11 cellular contexts compared by ENCODE assay signal in genomic region chr4:23305026-23305425, GRCh38.
A peak's percentile ranks its signal among the peaks of the same experiment; 100 is the strongest.
DNase-seq lines count a peak whose midpoint lies in the region; ATAC-seq and TF ChIP-seq lines count a peak whose summit lies in the region.
"Had no signal": no experiment of that assay in that cellular context is flagged by ENCODE, and none has a peak within 500 bp of the region (broad histone marks: within the 10 kb centered on the region; RNA-seq: fewer than 3 reads in every experiment).

No MANE protein-coding gene starts in this region.

- POLR2A ChIA-PET in OCI-LY7 (lab: Charles Lee): interaction anchor here (0.7 to 2.9 kb wide), 4 partner anchors 16 to 192 kb away, joined by 3 to 10 read pairs (median 4); no protein-coding TSS in a partner anchor

- no peaks in the 10 kb centered on the region for H4K20me1 ChIP-seq in BLaER1
- H4K20me1 ChIP-seq in OCI-LY7 (ENCODE audit: insufficient read depth, low read length): no peaks in the 10 kb centered on the region

- peaks cover 4% of the 10 kb centered on the region; the same call in 1 of the 2 replicates for H3K9me2 ChIP-seq in OCI-LY7 (ENCODE audit: insufficient read depth, low read length)

- ATAC-seq in GM21786 (IDR thresholded peaks at IDR 0.05; ENCODE audit: unreplicated experiment) (peak; percentile 61), HG03469 (IDR thresholded peaks at IDR 0.05; ENCODE audit: unreplicated experiment) (no peak)
- ATAC-seq in stimulated activated naive CD8-positive, alpha-beta T cell treated with anti-CD3 and anti-CD28 coated beads, Interleukin-15, amount 100 ng/mL, for 72 hours: no peak
- ATAC-seq: mucosa of descending colon had no signal

- H3K27me3 ChIP-seq in BLaER1: no peaks in the 10 kb centered on the region

- peak overlapping the region; percentile 84 for H2AFZ ChIP-seq in OCI-LY7 (ENCODE audit: low read length)

- H3K9me3 ChIP-seq in BLaER1 (no peaks in the 10 kb centered on the region), OCI-LY7 (ENCODE audit: low read length) (no peaks in the 10 kb centered on the region)
- H3K9me3 ChIP-seq: mucosa of descending colon had no signal

- no peaks in the 10 kb centered on the region for H3K79me2 ChIP-seq in OCI-LY7 (ENCODE audit: insufficient read depth, low read depth, low read length)

- H3K9me3 Mint-ChIP-seq in stimulated activated naive CD8-positive, alpha-beta T cell treated with anti-CD3 and anti-CD28 coated beads, Interleukin-15, amount 100 ng/mL, for 72 hours: no peaks in the 10 kb centered on the region

- H3K4me2 ChIP-seq in BLaER1: peak overlapping the region; percentile 27
- H3K4me2 ChIP-seq in OCI-LY7 (ENCODE audit: low read length): peak overlapping the region; percentile 40

- CTCF ChIA-PET in OCI-LY7 (lab: Charles Lee; ENCODE audit: unreplicated experiment): no interaction called here

- no peak overlapping the region for H3K4me3 Mint-ChIP-seq in stimulated activated naive CD8-positive, alpha-beta T cell treated with anti-CD3 and anti-CD28 coated beads, Interleukin-15, amount 100 ng/mL, for 72 hours

- no peaks in the 10 kb centered on the region for H3K4me1 Mint-ChIP-seq in stimulated activated naive CD8-positive, alpha-beta T cell treated with anti-CD3 and anti-CD28 coated beads, Interleukin-15, amount 100 ng/mL, for 72 hours

- no peak overlapping the region for H3K27ac ChIP-seq in BLaER1
- no peak overlapping the region for H3K27ac ChIP-seq in OCI-LY7 (ENCODE audit: low read depth, low read length, poor library complexity, severe bottlenecking)

- intact Hi-C loops in OCI-LY7 (cut with micrococcal nuclease; ENCODE audit: unreplicated experiment): no loop called here

- H3K36me3 ChIP-seq in BLaER1 (no peaks in the 10 kb centered on the region), OCI-LY7 (ENCODE audit: insufficient read depth, low read length) (no peaks in the 10 kb centered on the region)

- H3K27ac Mint-ChIP-seq in stimulated activated naive CD8-positive, alpha-beta T cell treated with anti-CD3 and anti-CD28 coated beads, Interleukin-15, amount 100 ng/mL, for 72 hours: no peak overlapping the region

- no peaks in the 10 kb centered on the region for H3K27me3 Mint-ChIP-seq in stimulated activated naive CD8-positive, alpha-beta T cell treated with anti-CD3 and anti-CD28 coated beads, Interleukin-15, amount 100 ng/mL, for 72 hours

- H3K4me1 ChIP-seq in BLaER1 (peaks cover 7% of the 10 kb centered on the region; the same call in 1 of the 2 replicates), OCI-LY7 (ENCODE audit: insufficient read depth, low read length, poor library complexity, severe bottlenecking) (peaks cover 6% of the 10 kb centered on the region)

- peak overlapping the region; percentile 26; the same call in 1 of the 2 replicates for H3K4me3 ChIP-seq in BLaER1
- no peak overlapping the region for H3K4me3 ChIP-seq in OCI-LY7 (ENCODE audit: low read depth, low read length, poor library complexity, severe bottlenecking)
- no peak overlapping the region for H3K4me3 ChIP-seq in fibroblast of mammary gland (ENCODE audit: control insufficient read depth, low read depth, low read length)
- H3K4me3 ChIP-seq: mucosa of descending colon had no signal

- TF ChIP-seq CTCF in OCI-LY7 (conservative IDR thresholded peaks at IDR 0.05; ENCODE audit: low read length) (no peak), fibroblast of mammary gland (conservative IDR thresholded peaks at IDR 0.05; ENCODE audit: control insufficient read depth, insufficient read depth, low read depth, low read length) (no peak)

- no TSS peak for BruUV-seq in OCI-LY7 (replicated peaks; lab: Mats Ljungman, UMichigan)

- no peak overlapping the region for H3K9ac ChIP-seq in BLaER1

- DNase-seq in OCI-LY7 (ENCODE audit: low spot score) (no peak), fibroblast of mammary gland (ENCODE audit: low read depth) (peak; percentile 0), amygdala (lab: John Stamatoyannopoulos, UW) (no peak), COLO829 (ENCODE audit: low spot score) (no peak)
- DNase-seq in stimulated activated naive CD8-positive, alpha-beta T cell treated with anti-CD3 and anti-CD28 coated beads, Interleukin-15, amount 100 ng/mL, for 72 hours: no peak
- DNase-seq: mucosa of descending colon, NCI-H1694 treated with DMSO at 0.1 percent for 48 hours, T1000 had no signal
